ENCODE assay signal across 2 cellular contexts in the genomic region with DNA sequence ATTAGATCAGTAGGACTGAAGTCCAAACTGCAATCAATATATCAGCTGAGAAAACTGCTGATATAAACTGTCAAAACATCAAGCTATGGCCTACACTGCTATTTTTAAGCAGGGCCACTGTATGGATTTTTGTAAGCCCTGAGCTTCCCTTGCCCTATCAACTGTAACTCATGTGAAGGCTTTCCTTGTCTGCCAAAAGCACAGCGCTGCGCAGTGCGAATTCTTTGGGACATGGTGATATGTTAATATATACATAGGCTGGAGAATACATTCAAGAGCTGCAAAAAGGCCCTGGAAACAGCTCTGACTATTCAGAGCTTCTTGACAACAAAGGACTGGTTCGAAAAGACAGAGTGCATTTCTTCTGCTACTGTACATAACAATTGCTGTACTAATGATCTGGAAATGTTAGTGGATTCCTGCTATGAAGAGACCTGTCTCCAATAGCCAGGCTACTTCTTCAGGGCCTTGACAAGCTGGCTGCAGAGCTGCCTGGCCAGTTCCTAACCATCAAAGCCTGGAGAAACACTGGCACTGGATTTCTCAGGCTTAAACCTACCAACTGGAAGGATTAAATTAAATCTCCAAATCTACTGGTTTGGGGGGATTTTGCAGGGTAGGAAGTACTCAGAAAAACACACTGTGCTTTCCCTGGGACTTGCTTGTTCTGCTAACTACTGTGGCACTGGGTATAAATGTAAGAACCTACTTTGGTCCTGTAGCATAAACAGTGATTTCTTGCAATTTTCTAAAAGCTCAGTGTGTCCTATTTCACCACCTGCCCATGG.
TF ChIP-seq lines count a peak whose summit lies in the region.

No MANE protein-coding gene starts in this region.

TF ChIP-seq in IMR-90, 13 proteins besides CTCF, POLR2A, EP300 and RAD21:
- TF ChIP-seq MAFK (IDR thresholded peaks at IDR 0.05; ENCODE audit: low read depth, low read length) (no peak), CEBPB (IDR thresholded peaks at IDR 0.05; ENCODE audit: low read depth, low read length) (no peak), BHLHE40 (IDR thresholded peaks at IDR 0.05; ENCODE audit: low read depth, low read length) (no peak), NFE2L2 (IDR thresholded peaks at IDR 0.05; ENCODE audit: low read depth, low read length) (no peak), CHD1 (IDR thresholded peaks at IDR 0.05; ENCODE audit: low read depth, low read length) (no peak), MAZ (IDR thresholded peaks at IDR 0.05; ENCODE audit: borderline replicate concordance, low read depth, low read length) (no peak), MXI1 (IDR thresholded peaks at IDR 0.05; ENCODE audit: borderline replicate concordance, low read depth, low read length) (no peak), FOS (IDR thresholded peaks at IDR 0.05; ENCODE audit: low read depth, low read length) (no peak), RFX5 (IDR thresholded peaks at IDR 0.05; ENCODE audit: low read depth, low read length) (no peak), SMC3 (IDR thresholded peaks at IDR 0.05; ENCODE audit: low read depth, low read length) (no peak), RCOR1 (IDR thresholded peaks at IDR 0.05; ENCODE audit: insufficient replicate concordance, low read length) (no peak)
- TF ChIP-seq, protein P1, sequence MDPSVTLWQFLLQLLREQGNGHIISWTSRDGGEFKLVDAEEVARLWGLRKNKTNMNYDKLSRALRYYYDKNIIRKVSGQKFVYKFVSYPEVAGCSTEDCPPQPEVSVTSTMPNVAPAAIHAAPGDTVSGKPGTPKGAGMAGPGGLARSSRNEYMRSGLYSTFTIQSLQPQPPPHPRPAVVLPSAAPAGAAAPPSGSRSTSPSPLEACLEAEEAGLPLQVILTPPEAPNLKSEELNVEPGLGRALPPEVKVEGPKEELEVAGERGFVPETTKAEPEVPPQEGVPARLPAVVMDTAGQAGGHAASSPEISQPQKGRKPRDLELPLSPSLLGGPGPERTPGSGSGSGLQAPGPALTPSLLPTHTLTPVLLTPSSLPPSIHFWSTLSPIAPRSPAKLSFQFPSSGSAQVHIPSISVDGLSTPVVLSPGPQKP (IDR thresholded peaks at IDR 0.05; ENCODE audit: borderline replicate concordance, low read depth, low read length) = no peak
- TF ChIP-seq, protein P2, sequence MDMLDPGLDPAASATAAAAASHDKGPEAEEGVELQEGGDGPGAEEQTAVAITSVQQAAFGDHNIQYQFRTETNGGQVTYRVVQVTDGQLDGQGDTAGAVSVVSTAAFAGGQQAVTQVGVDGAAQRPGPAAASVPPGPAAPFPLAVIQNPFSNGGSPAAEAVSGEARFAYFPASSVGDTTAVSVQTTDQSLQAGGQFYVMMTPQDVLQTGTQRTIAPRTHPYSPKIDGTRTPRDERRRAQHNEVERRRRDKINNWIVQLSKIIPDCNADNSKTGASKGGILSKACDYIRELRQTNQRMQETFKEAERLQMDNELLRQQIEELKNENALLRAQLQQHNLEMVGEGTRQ (IDR thresholded peaks at IDR 0.05; ENCODE audit: low read depth, low read length) = no peak

TF ChIP-seq in neural cell, 6 proteins besides CTCF, POLR2A, EP300 and RAD21:
- TF ChIP-seq SMC3 (conservative IDR thresholded peaks at IDR 0.05; ENCODE audit: poor library complexity) (no peak), MXI1 (conservative IDR thresholded peaks at IDR 0.05; ENCODE audit: poor library complexity, severe bottlenecking) (no peak), TAF1 (IDR thresholded peaks at IDR 0.05; ENCODE audit: low read depth) (no peak), EZH2 (IDR thresholded peaks at IDR 0.05; ENCODE audit: borderline replicate concordance, insufficient read depth, low read length, poor library complexity, severe bottlenecking) (no peak), POLR2AphosphoS5 (IDR thresholded peaks at IDR 0.05) (no peak)
- TF ChIP-seq, protein P3, sequence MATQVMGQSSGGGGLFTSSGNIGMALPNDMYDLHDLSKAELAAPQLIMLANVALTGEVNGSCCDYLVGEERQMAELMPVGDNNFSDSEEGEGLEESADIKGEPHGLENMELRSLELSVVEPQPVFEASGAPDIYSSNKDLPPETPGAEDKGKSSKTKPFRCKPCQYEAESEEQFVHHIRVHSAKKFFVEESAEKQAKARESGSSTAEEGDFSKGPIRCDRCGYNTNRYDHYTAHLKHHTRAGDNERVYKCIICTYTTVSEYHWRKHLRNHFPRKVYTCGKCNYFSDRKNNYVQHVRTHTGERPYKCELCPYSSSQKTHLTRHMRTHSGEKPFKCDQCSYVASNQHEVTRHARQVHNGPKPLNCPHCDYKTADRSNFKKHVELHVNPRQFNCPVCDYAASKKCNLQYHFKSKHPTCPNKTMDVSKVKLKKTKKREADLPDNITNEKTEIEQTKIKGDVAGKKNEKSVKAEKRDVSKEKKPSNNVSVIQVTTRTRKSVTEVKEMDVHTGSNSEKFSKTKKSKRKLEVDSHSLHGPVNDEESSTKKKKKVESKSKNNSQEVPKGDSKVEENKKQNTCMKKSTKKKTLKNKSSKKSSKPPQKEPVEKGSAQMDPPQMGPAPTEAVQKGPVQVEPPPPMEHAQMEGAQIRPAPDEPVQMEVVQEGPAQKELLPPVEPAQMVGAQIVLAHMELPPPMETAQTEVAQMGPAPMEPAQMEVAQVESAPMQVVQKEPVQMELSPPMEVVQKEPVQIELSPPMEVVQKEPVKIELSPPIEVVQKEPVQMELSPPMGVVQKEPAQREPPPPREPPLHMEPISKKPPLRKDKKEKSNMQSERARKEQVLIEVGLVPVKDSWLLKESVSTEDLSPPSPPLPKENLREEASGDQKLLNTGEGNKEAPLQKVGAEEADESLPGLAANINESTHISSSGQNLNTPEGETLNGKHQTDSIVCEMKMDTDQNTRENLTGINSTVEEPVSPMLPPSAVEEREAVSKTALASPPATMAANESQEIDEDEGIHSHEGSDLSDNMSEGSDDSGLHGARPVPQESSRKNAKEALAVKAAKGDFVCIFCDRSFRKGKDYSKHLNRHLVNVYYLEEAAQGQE (IDR thresholded peaks at IDR 0.05; ENCODE audit: borderline replicate concordance) = no peak
